In genomic region chr5:159820692-159821091, GRCh38 we compare ENCODE assay signal across 23 cellular contexts.
"Had no signal": no experiment of that assay in that cellular context is flagged by ENCODE, and none has a peak within 500 bp of the region (broad histone marks: within the 10 kb centered on the region; RNA-seq: fewer than 3 reads in every experiment).

No MANE protein-coding gene starts in this region.

- DNase-seq: activated B cell treated with CpG ODN at 0.5 μM for 24 hours; activated CD4-positive, alpha-beta T cell treated with anti-CD3 and anti-CD28 coated beads for 1 hour; activated CD4-positive, alpha-beta T cell treated with anti-CD3 and anti-CD28 coated beads, Interleukin-2, amount 10 ng/mL, durations not matched to agents 24 days and 14 days; activated CD4-positive, alpha-beta T cell treated with anti-CD3 and anti-CD28 coated beads, Interleukin-2, amount 50 U/mL, for 48 hours; activated CD8-positive, alpha-beta memory T cell treated with anti-CD3 and anti-CD28 coated beads, Interleukin-2, amount 10 ng/mL, durations not matched to agents 7 days and 5 days; activated effector memory CD4-positive, alpha-beta T cell treated with Interleukin-2 at 50 U/mL for 16 hours; activated naive CD4-positive, alpha-beta T cell; activated naive CD8-positive, alpha-beta T cell treated with anti-CD3 and anti-CD28 coated beads, Interleukin-2, amount 50 U/mL, for 24 hours; activated T-cell treated with anti-CD3 and anti-CD28 coated beads, Interleukin-2, amount 50 U/mL, for 24 hours; amygdala; KG1; NCI-H1092; NCI-H1417; NCI-H1930; NCI-H2171 treated with DMSO at 0.1 percent for 48 hours; NCI-H345; NCI-H510A; NCI-H526 treated with DMSO at 0.1 percent for 48 hours; NCI-H82; OCI-M1; SIG-M5; T-helper 17 cell; T-helper 9 cell had no signal
